Comparison of ENCODE assay signal across 17 cellular contexts in genomic region chr2:215851091-215851490, GRCh38.
DNase-seq lines count a peak whose midpoint lies in the region; ATAC-seq, FAIRE-seq and TF ChIP-seq lines count a peak whose summit lies in the region.
"Had no signal": no experiment of that assay in that cellular context is flagged by ENCODE, and none has a peak within 500 bp of the region (broad histone marks: within the 10 kb centered on the region; RNA-seq: fewer than 3 reads in every experiment).

No MANE protein-coding gene starts in this region.

- H3K4me3 ChIP-seq in ACC112 (ENCODE audit: low read depth, low read length) (peak overlapping the region; percentile 9; the same call in 1 of the 2 replicates), left lung (no peak overlapping the region)
- H3K4me3 ChIP-seq: skin epidermis, stomach had no signal

- H3K79me2 ChIP-seq in ACC112 (ENCODE audit: control insufficient read depth, insufficient read depth, low read length, unreplicated experiment), result no peaks in the 10 kb centered on the region

- TF ChIP-seq CTCF in left lung (IDR thresholded peaks at IDR 0.05), result no peak

- H3K27me3 ChIP-seq in ACC112 (ENCODE audit: insufficient read depth, low read length), result no peaks in the 10 kb centered on the region
- H3K27me3 ChIP-seq in left lung, result no peaks in the 10 kb centered on the region
- H3K27me3 ChIP-seq: stomach had no signal

- peak; percentile 48 for DNase-seq in M059J (ENCODE audit: low read depth)
- peak; percentile 23 for DNase-seq in epidermal melanocyte (ENCODE audit: insufficient read length, low spot score)
- DNase-seq in left lung, result no peak
- DNase-seq in NCI-H748 (lab: John Stamatoyannopoulos, UW; ENCODE audit: unreplicated experiment), result no peak
- no peak for DNase-seq in SIG-M5 (lab: John Stamatoyannopoulos, UW)
- DNase-seq in stimulated activated naive CD8-positive, alpha-beta T cell treated with anti-CD3 and anti-CD28 coated beads, Interleukin-15, Interleukin-2, amounts not matched to agents 100 U/mL and 50 U/mL, for 24 hours, result no peak
- DNase-seq in urothelium cell line (ENCODE audit: low spot score), result no peak
- DNase-seq: activated CD8-positive, alpha-beta T cell treated with anti-CD3 and anti-CD28 coated beads for 36 hours; DMS53; effector memory CD8-positive, alpha-beta T cell; NCI-H2029 treated with DMSO at 0.1 percent for 48 hours; NCI-H748 treated with DMSO at 0.1 percent for 48 hours; stomach had no signal

- peak; percentile 17 for ATAC-seq in left lung
- ATAC-seq in stimulated activated naive CD8-positive, alpha-beta T cell treated with anti-CD3 and anti-CD28 coated beads, Interleukin-15, Interleukin-2, amounts not matched to agents 100 U/mL and 50 U/mL, for 24 hours, result no peak
- ATAC-seq: activated CD8-positive, alpha-beta T cell treated with anti-CD3 and anti-CD28 coated beads for 36 hours; activated T-helper 17 cell treated with anti-CD3 and anti-CD28 coated beads, Interleukin-2, amount 50 U/mL, for 72 hours; effector memory CD8-positive, alpha-beta T cell had no signal

- intact Hi-C loops in left lung (cut with DNase I), result no loop called here

- FAIRE-seq in urothelium cell line (lab: Jason Lieb, UNC), result no peak
- FAIRE-seq: TTC549 had no signal

- no peaks in the 10 kb centered on the region for H3K36me3 ChIP-seq in ACC112 (ENCODE audit: insufficient read depth, low read length)
- no peaks in the 10 kb centered on the region for H3K36me3 ChIP-seq in left lung
- H3K36me3 ChIP-seq: stomach had no signal

- H3K4me1 ChIP-seq in ACC112 (ENCODE audit: control insufficient read depth, insufficient read depth, low read length, unreplicated experiment) (peaks cover 25% of the 10 kb centered on the region), left lung (peaks cover 3 to 27% of the 10 kb centered on the region in 2 donors)

- H3K27ac ChIP-seq in ACC112 (ENCODE audit: low read depth, low read length) (peak overlapping the region; percentile 73), left lung (peak overlapping the region in 1 of 2 donors; percentile 15)
- H3K27ac ChIP-seq: skin epidermis had no signal

- peaks cover 0 to 9% of the 10 kb centered on the region in 2 donors for H3K9me3 ChIP-seq in left lung

- peak overlapping the region; percentile 82 for H2AFZ ChIP-seq in ACC112 (ENCODE audit: low read length, unreplicated experiment)

Comparison
In these comparisons a context has a peak if more than half of its experiments do, and no peak if none do; other contexts are left out.
1. DNase-seq: peak in M059J (single experiment) and epidermal melanocyte (single experiment); none in left lung (0 of 2), NCI-H748 (single experiment), SIG-M5 (single experiment), stimulated activated naive CD8-positive, alpha-beta T cell treated with anti-CD3 and anti-CD28 coated beads, Interleukin-15, Interleukin-2, amounts not matched to agents 100 U/mL and 50 U/mL, for 24 hours (single experiment) and urothelium cell line (single experiment).